In genomic region chr1:181849071-181849470, GRCh38 we compare ENCODE assay signal across 20 cellular contexts.
DNase-seq lines count a peak whose midpoint lies in the region; ATAC-seq lines count a peak whose summit lies in the region.
"Had no signal": no experiment of that assay in that cellular context is flagged by ENCODE, and none has a peak within 500 bp of the region (broad histone marks: within the 10 kb centered on the region; RNA-seq: fewer than 3 reads in every experiment).

No MANE protein-coding gene starts in this region.

- peak; percentile 9 for DNase-seq in NCI-H2171 treated with DMSO at 0.1 percent for 48 hours (lab: John Stamatoyannopoulos, UW)
- DNase-seq in NCI-H2171 (lab: John Stamatoyannopoulos, UW) = no peak
- peak; percentile 87 to 96 for DNase-seq in NCI-H524 (lab: John Stamatoyannopoulos, UW)
- peak; percentile 55 for DNase-seq in NCI-H82 treated with DMSO at 0.1 percent for 48 hours (lab: John Stamatoyannopoulos, UW; ENCODE audit: unreplicated experiment)
- DNase-seq in GM03348 (ENCODE audit: low spot score) = no peak
- DNase-seq in activated gamma-delta T cell (lab: John Stamatoyannopoulos, UW) = no peak
- DNase-seq: 8988T; ACHN; AML-193; BE2C; CD4-positive, alpha-beta T cell; CD8-positive, alpha-beta memory T cell; DMS53; DMS79 treated with DMSO at 0.1 percent for 48 hours; GF-D8; GM23248; H7; HCEC 1CT had no signal

- ATAC-seq in GM21576 (IDR thresholded peaks at IDR 0.05; ENCODE audit: unreplicated experiment) = no peak
- ATAC-seq: A549 had no signal

Comparison
In these comparisons a context has a peak if more than half of its experiments do, and no peak if none do; other contexts are left out.
1. DNase-seq: peak in NCI-H2171 treated with DMSO at 0.1 percent for 48 hours (single experiment), NCI-H524 (2 of 2) and NCI-H82 treated with DMSO at 0.1 percent for 48 hours (single experiment); none in NCI-H2171 (single experiment), GM03348 (single experiment) and activated gamma-delta T cell (single experiment).